23 cellular contexts compared by ENCODE assay signal in the genomic region with DNA sequence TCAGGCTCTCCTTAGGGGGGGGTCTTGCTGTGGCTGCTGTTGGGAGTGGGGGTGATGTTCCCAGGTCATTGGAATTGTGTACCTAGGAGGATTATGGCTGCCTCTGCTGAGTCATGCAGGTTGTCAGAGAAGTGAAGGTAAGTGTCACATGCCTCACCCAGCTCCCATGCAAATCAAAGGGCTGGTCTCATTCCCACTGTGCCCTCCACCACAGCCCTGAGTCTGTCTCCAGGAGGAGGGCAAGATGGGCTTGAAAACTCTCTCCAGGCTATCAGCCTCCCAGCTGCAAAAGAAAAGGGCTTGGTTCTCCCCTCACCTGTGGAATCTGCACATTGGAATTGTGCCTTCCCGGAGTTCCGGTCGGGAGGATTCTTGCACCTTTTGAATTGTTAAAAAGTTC.
"Had no signal": no experiment of that assay in that cellular context is flagged by ENCODE, and none has a peak within 500 bp of the region (broad histone marks: within the 10 kb centered on the region; RNA-seq: fewer than 3 reads in every experiment).

No MANE protein-coding gene starts in this region.

- H3K9ac ChIP-seq: neural progenitor cell had no signal

- H3K79me2 ChIP-seq: hepatocyte had no signal

- H3K27ac ChIP-seq: body of pancreas, hepatocyte, left lung, neural progenitor cell, prostate gland, spleen, upper lobe of left lung had no signal

- H3K36me3 ChIP-seq: left lung, neural progenitor cell, prostate gland, spleen, upper lobe of left lung had no signal

- ATAC-seq: body of pancreas; left lung; naive thymus-derived CD8-positive, alpha-beta T cell; stimulated activated naive CD8-positive, alpha-beta T cell treated with anti-CD3 and anti-CD28 coated beads, Interleukin-15, Interleukin-2, amounts not matched to agents 100 U/mL and 50 U/mL, for 24 hours had no signal

- H3K4me3 ChIP-seq: body of pancreas, hepatocyte, left lung, lung, neural progenitor cell, prostate gland, spleen, upper lobe of left lung had no signal

- H3K4me2 ChIP-seq: hepatocyte, neural progenitor cell had no signal

- H3K27me3 ChIP-seq: body of pancreas, hepatocyte, left lung, neural progenitor cell, spleen, upper lobe of left lung had no signal

- H2AFZ ChIP-seq: hepatocyte, neural progenitor cell had no signal

- DNase-seq: activated CD4-positive, alpha-beta memory T cell treated with anti-CD3 and anti-CD28 coated beads, Interleukin-2, amount 10 ng/mL, durations not matched to agents 7 days and 5 days; activated CD4-positive, alpha-beta T cell treated with anti-CD3 and anti-CD28 coated beads, Interleukin-2, amount 10 ng/mL, durations not matched to agents 24 days and 14 days; activated gamma-delta T cell; activated naive CD4-positive, alpha-beta T cell treated with anti-CD3 and anti-CD28 coated beads, Interleukin-2, amount 50 U/mL, for 16 hours; activated T-cell treated with anti-CD3 and anti-CD28 coated beads for 4 hours; anterior cingulate cortex; body of pancreas; caudate nucleus; dermis blood vessel endothelial cell; effector CD8-positive, alpha-beta T cell; foreskin melanocyte; glutamatergic neuron; kidney; left lung; naive thymus-derived CD8-positive, alpha-beta T cell; spleen; stimulated activated CD4-positive, alpha-beta T cell treated with anti-CD3 and anti-CD28 coated beads, Interleukin-4, amount 100 ng/mL, for 1 hour; stimulated activated naive CD8-positive, alpha-beta T cell treated with anti-CD3 and anti-CD28 coated beads, Interleukin-15, Interleukin-2, amounts not matched to agents 100 U/mL and 50 U/mL, for 24 hours; upper lobe of left lung had no signal

- H3K4me1 ChIP-seq: left lung, neural progenitor cell, prostate gland, spleen, upper lobe of left lung had no signal

- H3K9me3 ChIP-seq: body of pancreas, prostate gland, upper lobe of left lung had no signal
